In genomic region chr22:38987171-38987895, GRCh38 we compare ENCODE assay signal across 1 cellular context.
A peak's percentile ranks its signal among the peaks of the same experiment; 100 is the strongest.
TF ChIP-seq lines count a peak whose summit lies in the region.

No MANE protein-coding gene starts in this region.

TF ChIP-seq in HEK293, 187 proteins besides CTCF, POLR2A, EP300 and RAD21:
- TF ChIP-seq GLIS1 (tag by site-specific recombination; IDR thresholded peaks at IDR 0.05) (peak; percentile 55), ZNF18 (tag by site-specific recombination; IDR thresholded peaks at IDR 0.05) (no peak), ZIC2 (tag by site-specific recombination; IDR thresholded peaks at IDR 0.05) (peak; percentile 50)
